8 cellular contexts compared by ENCODE assay signal in the genomic region with DNA sequence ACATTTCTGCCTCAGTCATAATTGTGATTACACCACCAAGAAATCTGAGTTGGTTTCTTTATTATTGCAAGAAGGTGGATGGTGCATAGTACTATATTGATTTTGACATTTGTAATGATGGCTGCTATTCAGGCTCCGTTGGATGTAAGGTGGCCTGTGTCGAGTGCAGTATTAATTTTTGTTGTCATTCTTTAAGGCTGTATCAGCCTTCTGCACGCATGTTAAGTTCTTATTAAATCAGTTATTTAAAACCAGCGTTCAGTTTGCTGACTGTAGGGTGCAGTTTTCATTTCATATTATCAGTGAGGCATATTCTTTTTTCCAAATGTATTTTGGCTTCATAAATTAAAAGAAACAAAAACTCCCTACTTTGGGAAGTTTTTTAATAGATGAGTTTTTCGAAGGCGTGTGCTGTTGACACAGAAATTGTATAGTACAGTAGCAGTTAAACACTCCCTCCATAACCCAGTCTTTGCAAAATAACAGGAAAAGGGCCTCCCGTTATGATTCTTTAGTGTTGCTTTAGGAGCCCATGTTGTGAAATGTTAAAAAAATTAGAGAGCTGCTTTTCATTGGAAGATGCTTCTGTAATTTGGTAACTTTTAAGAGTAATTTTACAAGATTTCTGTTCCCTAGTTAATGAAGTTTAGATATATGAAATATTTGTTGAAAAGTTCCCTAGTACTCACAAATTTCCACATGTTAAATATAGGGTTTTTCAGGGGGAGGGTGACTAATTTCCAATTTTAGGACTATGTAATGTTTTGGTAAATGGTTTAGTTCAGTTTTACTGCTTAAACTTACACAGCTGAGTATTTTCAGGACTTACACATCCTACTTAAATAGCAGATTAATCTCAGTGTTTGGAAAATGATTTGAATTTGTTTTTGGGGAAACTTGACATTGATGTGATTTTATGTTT. TPM values are rescaled to one million over a fixed set of nuclear protein-coding genes. Genes with fewer than 3 reads are reported as not detected.
DNase-seq lines count a peak whose midpoint lies in the region; TF ChIP-seq lines count a peak whose summit lies in the region.

No MANE protein-coding gene starts in this region.

- H3K27ac Mint-ChIP-seq in activated T-cell treated with anti-CD3 and anti-CD28 coated beads, Interleukin-2, amount 50 U/mL, for 24 hours, result peak overlapping the region; percentile 34
- H3K27ac Mint-ChIP-seq in activated naive CD8-positive, alpha-beta T cell, result peak overlapping the region; percentile 7

- H3K36me3 Mint-ChIP-seq in activated T-cell treated with anti-CD3 and anti-CD28 coated beads, Interleukin-2, amount 50 U/mL, for 24 hours (ENCODE audit: low read depth), result peaks cover 3% of the 10 kb centered on the region
- no peaks in the 10 kb centered on the region for H3K36me3 Mint-ChIP-seq in activated naive CD8-positive, alpha-beta T cell

- no peaks in the 10 kb centered on the region for H3K36me3 ChIP-seq in kidney epithelial cell (ENCODE audit: control insufficient read depth, insufficient read depth, low read length)
- H3K36me3 ChIP-seq in tibial nerve, result no peaks in the 10 kb centered on the region

- H3K4me3 ChIP-seq in kidney epithelial cell (ENCODE audit: low read depth, low read length), result peak overlapping the region; percentile 100
- peak overlapping the region; percentile 63 to 88 (median 84) for H3K4me3 ChIP-seq in tibial nerve

- TF ChIP-seq EP300 in tibial nerve (IDR thresholded peaks at IDR 0.05), result no peak

- peaks cover 0 to 53% (median 20%) of the 10 kb centered on the region in 4 donors for H3K4me1 ChIP-seq in tibial nerve

- peak overlapping the region; percentile 73 for H3K4me3 Mint-ChIP-seq in activated T-cell treated with anti-CD3 and anti-CD28 coated beads, Interleukin-2, amount 50 U/mL, for 24 hours
- H3K4me3 Mint-ChIP-seq in activated naive CD8-positive, alpha-beta T cell, result peak overlapping the region; percentile 87

- H3K9me3 Mint-ChIP-seq in activated T-cell treated with anti-CD3 and anti-CD28 coated beads, Interleukin-2, amount 50 U/mL, for 24 hours, result no peaks in the 10 kb centered on the region
- H3K9me3 Mint-ChIP-seq in activated naive CD8-positive, alpha-beta T cell (ENCODE audit: low read depth), result no peaks in the 10 kb centered on the region

- H3K27me3 ChIP-seq in kidney epithelial cell (ENCODE audit: control insufficient read depth, insufficient read depth, low read length) (no peaks in the 10 kb centered on the region), tibial nerve (no peaks in the 10 kb centered on the region)

- peak overlapping the region; percentile 94 to 100 (median 98) for H3K27ac ChIP-seq in tibial nerve

- peaks cover 9% of the 10 kb centered on the region for H3K27me3 Mint-ChIP-seq in activated T-cell treated with anti-CD3 and anti-CD28 coated beads, Interleukin-2, amount 50 U/mL, for 24 hours
- no peaks in the 10 kb centered on the region for H3K27me3 Mint-ChIP-seq in activated naive CD8-positive, alpha-beta T cell

- TF ChIP-seq CTCF in kidney epithelial cell (IDR thresholded peaks at IDR 0.05; ENCODE audit: insufficient read depth, low read length, poor library complexity, severe bottlenecking) (no peak), tibial nerve (IDR thresholded peaks at IDR 0.05) (no peak), GM13976 (IDR thresholded peaks at IDR 0.05; ENCODE audit: borderline replicate concordance, control extremely low read depth, extremely low read depth, insufficient read depth, missing control alignments) (no peak)

- 5 to 8% methylated on average over 7 of the region's 7 CpGs for WGBS in tibial nerve, 2 donors

- no peak for DNase-seq in activated T-cell treated with anti-CD3 and anti-CD28 coated beads, Interleukin-2, amount 50 U/mL, for 24 hours
- no peak for DNase-seq in activated T-cell treated with anti-CD3 and anti-CD28 coated beads, Interleukin-2, amount 50 U/mL, for 48 hours
- DNase-seq in kidney epithelial cell (ENCODE audit: low read depth), result no peak
- DNase-seq in tibial nerve (ENCODE audit: low spot score in 2 of 2), result no peak
- no peak for DNase-seq in GM13976 (ENCODE audit: low spot score)
- DNase-seq in AG20443 (ENCODE audit: low spot score), result no peak
- no peak for DNase-seq in NCI-H446 (lab: John Stamatoyannopoulos, UW)

- no peak for TF ChIP-seq POLR2A in tibial nerve (IDR thresholded peaks at IDR 0.05)

- H3K9me3 ChIP-seq in tibial nerve, result no peaks in the 10 kb centered on the region

- in situ Hi-C loops in GM13976 (cut with MboI; ENCODE audit: low sequenced_read_pairs, unreplicated experiment), result no loop called here

- H3K4me1 Mint-ChIP-seq in activated T-cell treated with anti-CD3 and anti-CD28 coated beads, Interleukin-2, amount 50 U/mL, for 24 hours (ENCODE audit: low read depth), result peaks cover 44% of the 10 kb centered on the region
- H3K4me1 Mint-ChIP-seq in activated naive CD8-positive, alpha-beta T cell (ENCODE audit: low read depth), result peaks cover 38% of the 10 kb centered on the region

RNA-seq across cellular contexts. Expression of a gene that starts 1.9 kb away (rescaled TPM):
- total RNA-seq in kidney epithelial cell, result 31.9 TPM in 2 replicates
- total RNA-seq in tibial nerve, result 10 to 100 TPM; 27.3 to 38.9 (median 31.6) TPM
